ENCODE assay signal across 8 cellular contexts in the genomic region with DNA sequence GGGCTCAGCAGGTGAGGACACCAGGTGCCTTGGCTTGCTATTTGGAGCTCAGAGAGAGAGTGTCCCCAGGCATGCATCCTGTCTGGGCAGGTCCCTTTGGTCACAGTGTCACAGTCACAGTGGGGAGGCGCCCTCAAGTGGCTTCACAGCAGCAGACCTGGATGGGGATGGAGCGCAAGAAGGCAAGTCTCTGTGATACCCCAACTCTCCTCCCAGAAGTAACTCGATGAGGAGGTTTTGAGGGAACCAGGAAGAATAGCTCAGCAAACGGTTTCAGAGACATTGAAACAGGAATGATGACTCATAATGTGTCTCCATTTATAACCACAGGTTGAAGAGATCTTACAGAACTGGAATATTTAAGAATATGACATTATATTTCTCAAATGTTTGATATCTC.
DNase-seq lines count a peak whose midpoint lies in the region; ATAC-seq and TF ChIP-seq lines count a peak whose summit lies in the region.

No MANE protein-coding gene starts in this region.

- TF ChIP-seq CTCF in brain (conservative IDR thresholded peaks at IDR 0.05) (peak; percentile 18 to 31), liver (IDR thresholded peaks at IDR 0.05; ENCODE audit: low read depth, low read length, missing input control) (peak; percentile 24)

- H3K4me3 ChIP-seq in liver (ENCODE audit: low read depth in 1 of 3, low read length in 3 of 3) = no peak overlapping the region

- H3K9ac ChIP-seq in liver (ENCODE audit: low read depth in 1 of 2, low read length in 2 of 2) = no peak overlapping the region

- H3K27me3 ChIP-seq in liver (ENCODE audit: control insufficient read depth in 4 of 4, insufficient read depth in 4 of 4, low read length in 3 of 4) = peaks cover 0 to 14% (median 5%) of the 10 kb centered on the region in 4 donors

- no peak overlapping the region for H3K27ac ChIP-seq in liver (ENCODE audit: low read depth in 1 of 2, low read length in 2 of 2)

- intact Hi-C loops in Right ventricle myocardium inferior (cut with DNase I) (loop anchor here (2.0 kb wide), 1 partner anchor 132 kb away; no protein-coding TSS in a partner anchor), cardiac septum (cut with DNase I) (no loop called here)

- peak; percentile 61 to 70 for TF ChIP-seq RAD21 in liver (IDR thresholded peaks at IDR 0.05)

- H3K4me3 Mint-ChIP-seq in brain = no peak overlapping the region

- ATAC-seq in Right ventricle myocardium inferior = peak; percentile 67
- peak; percentile 58 for ATAC-seq in HG02588 (IDR thresholded peaks at IDR 0.05; ENCODE audit: unreplicated experiment)

- H3K36me3 Mint-ChIP-seq in brain = no peaks in the 10 kb centered on the region

- no peak for DNase-seq in Right ventricle myocardium inferior (ENCODE audit: missing footprints)
- no peak for DNase-seq in cardiac septum (ENCODE audit: low spot score)
- peak; percentile 32 for DNase-seq in NCI-H460 (ENCODE audit: extremely low read depth, low read depth)
- DNase-seq in NCI-H1092 treated with DMSO at 0.1 percent for 48 hours (lab: John Stamatoyannopoulos, UW) = no peak
- no peak for DNase-seq in T-helper 9 cell

- H3K4me1 Mint-ChIP-seq in brain = no peaks in the 10 kb centered on the region

- H3K4me1 ChIP-seq in liver (ENCODE audit: control insufficient read depth in 4 of 4, insufficient read depth in 4 of 4, low read length in 3 of 4) = peaks cover 0 to 3% (median 0%) of the 10 kb centered on the region in 4 donors

- H3K9me3 ChIP-seq in liver (ENCODE audit: control insufficient read depth in 4 of 4, low read length in 3 of 4) = no peaks in the 10 kb centered on the region

- H3K27me3 Mint-ChIP-seq in brain = peaks cover 16% of the 10 kb centered on the region

- WGBS in liver = 23% methylated on average over 4 of the region's 4 CpGs

- H3K9me3 Mint-ChIP-seq in brain = peaks cover 0 to 2% (median 0%) of the 10 kb centered on the region in 5 experiments

- H3K27ac Mint-ChIP-seq in brain = no peak overlapping the region

- no peaks in the 10 kb centered on the region for H3K36me3 ChIP-seq in liver (ENCODE audit: control insufficient read depth in 4 of 4, insufficient read depth in 3 of 4, low read depth in 1 of 4, low read length in 3 of 4)

TF ChIP-seq in liver, 16 proteins besides CTCF, POLR2A, EP300 and RAD21:
- TF ChIP-seq, protein P1, sequence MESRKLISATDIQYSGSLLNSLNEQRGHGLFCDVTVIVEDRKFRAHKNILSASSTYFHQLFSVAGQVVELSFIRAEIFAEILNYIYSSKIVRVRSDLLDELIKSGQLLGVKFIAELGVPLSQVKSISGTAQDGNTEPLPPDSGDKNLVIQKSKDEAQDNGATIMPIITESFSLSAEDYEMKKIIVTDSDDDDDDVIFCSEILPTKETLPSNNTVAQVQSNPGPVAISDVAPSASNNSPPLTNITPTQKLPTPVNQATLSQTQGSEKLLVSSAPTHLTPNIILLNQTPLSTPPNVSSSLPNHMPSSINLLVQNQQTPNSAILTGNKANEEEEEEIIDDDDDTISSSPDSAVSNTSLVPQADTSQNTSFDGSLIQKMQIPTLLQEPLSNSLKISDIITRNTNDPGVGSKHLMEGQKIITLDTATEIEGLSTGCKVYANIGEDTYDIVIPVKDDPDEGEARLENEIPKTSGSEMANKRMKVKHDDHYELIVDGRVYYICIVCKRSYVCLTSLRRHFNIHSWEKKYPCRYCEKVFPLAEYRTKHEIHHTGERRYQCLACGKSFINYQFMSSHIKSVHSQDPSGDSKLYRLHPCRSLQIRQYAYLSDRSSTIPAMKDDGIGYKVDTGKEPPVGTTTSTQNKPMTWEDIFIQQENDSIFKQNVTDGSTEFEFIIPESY (IDR thresholded peaks at IDR 0.05) = no peak
- TF ChIP-seq SP1 (IDR thresholded peaks at IDR 0.05) = no peak
- no peak for TF ChIP-seq FOXA2 (IDR thresholded peaks at IDR 0.05)
- no peak for TF ChIP-seq EGR1 (IDR thresholded peaks at IDR 0.05; ENCODE audit: low read depth in 2 of 2)
- no peak for TF ChIP-seq NR2F2 (IDR thresholded peaks at IDR 0.05)
- no peak for TF ChIP-seq FOXA1 (IDR thresholded peaks at IDR 0.05)
- TF ChIP-seq, protein P2, sequence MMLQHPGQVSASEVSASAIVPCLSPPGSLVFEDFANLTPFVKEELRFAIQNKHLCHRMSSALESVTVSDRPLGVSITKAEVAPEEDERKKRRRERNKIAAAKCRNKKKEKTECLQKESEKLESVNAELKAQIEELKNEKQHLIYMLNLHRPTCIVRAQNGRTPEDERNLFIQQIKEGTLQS (IDR thresholded peaks at IDR 0.05) = no peak
- no peak for TF ChIP-seq TAF1 (conservative IDR thresholded peaks at IDR 0.05)
